Comparison of ENCODE assay signal across 9 cellular contexts in genomic region chr3:72177075-72178050, GRCh38.
DNase-seq lines count a peak whose midpoint lies in the region; ATAC-seq and TF ChIP-seq lines count a peak whose summit lies in the region.
"Had no signal": no experiment of that assay in that cellular context is flagged by ENCODE, and none has a peak within 500 bp of the region (broad histone marks: within the 10 kb centered on the region; RNA-seq: fewer than 3 reads in every experiment).

No MANE protein-coding gene starts in this region.

- H3K4me1 ChIP-seq in subcutaneous abdominal adipose tissue (ENCODE audit: control insufficient read depth in 5 of 5, insufficient read depth in 5 of 5, low read length in 5 of 5), result peaks cover 19 to 61% (median 51%) of the 10 kb centered on the region in 5 donors

- H3K9me3 ChIP-seq in WERI-Rb-1 (ENCODE audit: severe bottlenecking) (peaks cover 10% of the 10 kb centered on the region), subcutaneous abdominal adipose tissue (ENCODE audit: control insufficient read depth in 5 of 5, low read length in 5 of 5) (peaks cover 0 to 4% (median 0%) of the 10 kb centered on the region in 5 donors)

- DNase-seq in Right ventricle myocardium superior (peak; percentile 67), cardiac septum (ENCODE audit: low spot score) (no peak), WERI-Rb-1 (no peak), hypothalamus (lab: John Stamatoyannopoulos, UW) (peak in 27 of 51 donors; percentile 7 to 80 (median 38)), dedifferentiated amniotic fluid mesenchymal stem cell (ENCODE audit: extremely low spot score) (no peak)

- H3K4me3 ChIP-seq in WERI-Rb-1 (ENCODE audit: low read depth, low read length) (no peak overlapping the region), subcutaneous abdominal adipose tissue (ENCODE audit: low read depth in 1 of 5, low read length in 5 of 5) (peak overlapping the region; percentile 41 to 54 (median 47))
- H3K4me3 ChIP-seq: cardiac muscle cell had no signal

- H3K27ac ChIP-seq in WERI-Rb-1 (0 out of 2 replicates have a peak overlapping the region, but pooled peaks have one; percentile 17), subcutaneous abdominal adipose tissue (ENCODE audit: low read depth, low read length) (no peak overlapping the region)
- H3K27ac ChIP-seq: cardiac muscle cell had no signal

- H3K36me3 ChIP-seq in WERI-Rb-1 (no peaks in the 10 kb centered on the region), subcutaneous abdominal adipose tissue (ENCODE audit: control insufficient read depth in 5 of 5, insufficient read depth in 5 of 5, low read length in 5 of 5) (no peaks in the 10 kb centered on the region)
- H3K36me3 ChIP-seq: cardiac muscle cell had no signal

- intact Hi-C loops in Right ventricle myocardium superior (cut with DNase I) (no loop called here), cardiac septum (cut with DNase I) (no loop called here)

- peak overlapping the region in 2 of 5 donors; percentile 25 to 27 for H3K9ac ChIP-seq in subcutaneous abdominal adipose tissue (ENCODE audit: low read length in 5 of 5)

- ATAC-seq in Right ventricle myocardium superior (ENCODE audit: poor library complexity) (peak; percentile 70), HG02938 (IDR thresholded peaks at IDR 0.05; ENCODE audit: unreplicated experiment) (peak; percentile 2), GM19328 (IDR thresholded peaks at IDR 0.05; ENCODE audit: unreplicated experiment) (no peak)

- H3K27me3 ChIP-seq in WERI-Rb-1 (ENCODE audit: insufficient read depth, low read depth, severe bottlenecking) (no peaks in the 10 kb centered on the region), subcutaneous abdominal adipose tissue (ENCODE audit: control insufficient read depth in 5 of 5, insufficient read depth in 4 of 5, low read length in 5 of 5) (peaks cover 0 to 4% (median 0%) of the 10 kb centered on the region in 5 donors)

- no peak for TF ChIP-seq CTCF in WERI-Rb-1 (IDR thresholded peaks at IDR 0.05; ENCODE audit: low read depth, low read length)

Comparison
In these comparisons a context has a peak if more than half of its experiments do, and no peak if none do; other contexts are left out.
1. DNase-seq: peak in Right ventricle myocardium superior (single experiment) and hypothalamus (27 of 51); none in cardiac septum (single experiment), WERI-Rb-1 (single experiment) and dedifferentiated amniotic fluid mesenchymal stem cell (single experiment).